22 cellular contexts compared by ENCODE assay signal in genomic region chr2:236964291-236964690, GRCh38.
DNase-seq lines count a peak whose midpoint lies in the region; ATAC-seq and TF ChIP-seq lines count a peak whose summit lies in the region.
"Had no signal": no experiment of that assay in that cellular context is flagged by ENCODE, and none has a peak within 500 bp of the region (broad histone marks: within the 10 kb centered on the region; RNA-seq: fewer than 3 reads in every experiment).

No MANE protein-coding gene starts in this region.

- in situ Hi-C loops in GM13977 (cut with MboI; ENCODE audit: low pct_unique_long_range_greater_than_20kb, low sequenced_read_pairs, unreplicated experiment), result no loop called here

- no peak overlapping the region for H3K27ac ChIP-seq in mesendoderm (ENCODE audit: low read depth, low read length)
- H3K27ac ChIP-seq: C4-2B, hepatocyte, neutrophil, spleen, tibial artery, VCaP had no signal

- DNase-seq in Right ventricle myocardium superior (no peak), left cardiac atrium (no peak), fibroblast of villous mesenchyme (ENCODE audit: low read depth) (peak; percentile 20), mesendoderm (no peak), NCI-H748 (lab: John Stamatoyannopoulos, UW; ENCODE audit: unreplicated experiment) (no peak), GM13977 (ENCODE audit: low spot score) (no peak)
- DNase-seq in stimulated activated naive CD4-positive, alpha-beta T cell (lab: John Stamatoyannopoulos, UW), result no peak
- DNase-seq: activated CD4-positive, alpha-beta T cell treated with anti-CD3 and anti-CD28 coated beads, Interleukin-2, amount 10 ng/mL, durations not matched to agents 24 days and 14 days; activated naive CD8-positive, alpha-beta T cell treated with anti-CD3 and anti-CD28 coated beads, Interleukin-2, amount 10 ng/mL, durations not matched to agents 7 days and 5 days; effector CD4-positive, alpha-beta T cell; GOT3; NCI-H510A treated with DMSO at 0.1 percent for 48 hours; SK-N-SH; spleen; stimulated activated CD4-positive, alpha-beta T cell treated with anti-CD3 and anti-CD28 coated beads, Interleukin-4, amount 100 ng/mL, for 24 hours; stimulated activated naive CD8-positive, alpha-beta T cell treated with anti-CD3 and anti-CD28 coated beads, Interleukin-15, Interleukin-2, amounts not matched to agents 100 U/mL and 50 U/mL, for 24 hours had no signal

- H3K4me3 ChIP-seq in fibroblast of villous mesenchyme (ENCODE audit: low read depth, low read length) (no peak overlapping the region), mesendoderm (ENCODE audit: low read length) (no peak overlapping the region)
- H3K4me3 ChIP-seq: hepatocyte, spleen, tibial artery had no signal

- no peak overlapping the region for H3K4ac ChIP-seq in mesendoderm (ENCODE audit: low read depth, low read length)

- H3K56ac ChIP-seq in mesendoderm (ENCODE audit: low read length), result no peak overlapping the region

- H2BK5ac ChIP-seq in mesendoderm (ENCODE audit: low read length), result no peak overlapping the region

- H2BK120ac ChIP-seq in mesendoderm (ENCODE audit: low read depth, low read length), result no peak overlapping the region

- no peak overlapping the region for H3K23ac ChIP-seq in mesendoderm (ENCODE audit: low read length)

- intact Hi-C loops in Right ventricle myocardium superior (cut with DNase I), result no loop called here
- intact Hi-C loops in left cardiac atrium (cut with DNase I), result no loop called here

- no peaks in the 10 kb centered on the region for H3K79me2 ChIP-seq in mesendoderm (ENCODE audit: control insufficient read depth, insufficient read depth, low read length)
- H3K79me2 ChIP-seq: hepatocyte had no signal

- H2BK15ac ChIP-seq in mesendoderm (replicated peaks; ENCODE audit: low read depth), result no peak overlapping the region

- H4K5ac ChIP-seq in mesendoderm (ENCODE audit: low read length), result no peak overlapping the region

- ATAC-seq in Right ventricle myocardium superior (ENCODE audit: poor library complexity), result peak; percentile 72
- ATAC-seq in left cardiac atrium, result no peak
- no peak for ATAC-seq in SK-N-SH treated with all-trans-retinoic acid at 6 μM for 48 hours
- ATAC-seq: stimulated activated naive CD8-positive, alpha-beta T cell treated with anti-CD3 and anti-CD28 coated beads, Interleukin-15, Interleukin-2, amounts not matched to agents 100 U/mL and 50 U/mL, for 24 hours had no signal

- no peak overlapping the region for H4K8ac ChIP-seq in mesendoderm (ENCODE audit: low read depth, low read length)

- WGBS in mesendoderm (ENCODE audit: extremely low coverage, insufficient coverage, low lambda C conversion rate), result no CpG with 5 or more reads among the region's 5 CpGs

- H3K18ac ChIP-seq in mesendoderm (ENCODE audit: low read length), result no peak overlapping the region

- no peak for TF ChIP-seq CTCF in fibroblast of villous mesenchyme (IDR thresholded peaks at IDR 0.05; ENCODE audit: insufficient read depth, low read depth, low read length)
- no peak for TF ChIP-seq CTCF in GM13977 (IDR thresholded peaks at IDR 0.05; ENCODE audit: extremely low read depth, insufficient read depth, missing control alignments)

- H3K79me1 ChIP-seq in mesendoderm (ENCODE audit: low read length), result no peaks in the 10 kb centered on the region

- H3K27me3 ChIP-seq in mesendoderm (ENCODE audit: insufficient read depth, low read length, poor library complexity), result no peaks in the 10 kb centered on the region
- H3K27me3 ChIP-seq: hepatocyte, neutrophil, spleen, tibial artery had no signal

- no peaks in the 10 kb centered on the region for H3K36me3 ChIP-seq in mesendoderm (ENCODE audit: control insufficient read depth, insufficient read depth, low read length)
- H3K36me3 ChIP-seq: neutrophil, spleen, tibial artery had no signal

- peak overlapping the region; percentile 65 for H2AK5ac ChIP-seq in mesendoderm (ENCODE audit: low read length)

- H3K9ac ChIP-seq in mesendoderm (ENCODE audit: low read length), result no peak overlapping the region
- H3K9ac ChIP-seq: SK-N-SH had no signal

- no peaks in the 10 kb centered on the region for H3K4me1 ChIP-seq in mesendoderm (ENCODE audit: control insufficient read depth, low read depth, low read length)

- H3K4me2 ChIP-seq in mesendoderm (ENCODE audit: low read length), result no peak overlapping the region
- H3K4me2 ChIP-seq: hepatocyte, SK-N-SH had no signal

TF ChIP-seq in SK-N-SH treated with all-trans-retinoic acid at 6 μM for 48 hours, 23 proteins besides CTCF, POLR2A, EP300 and RAD21:
- TF ChIP-seq ZNF8 (CRISPR knock-in tag; IDR thresholded peaks at IDR 0.05), result no peak
- TF ChIP-seq SNAI2 (CRISPR knock-in tag; IDR thresholded peaks at IDR 0.05), result no peak
- no peak for TF ChIP-seq CSRNP3 (CRISPR knock-in tag; IDR thresholded peaks at IDR 0.05)
- no peak for TF ChIP-seq ZNF565 (CRISPR knock-in tag; conservative IDR thresholded peaks at IDR 0.05; ENCODE audit: low read depth)
- TF ChIP-seq CREB5 (CRISPR knock-in tag; IDR thresholded peaks at IDR 0.05; ENCODE audit: low read depth), result no peak
- no peak for TF ChIP-seq PATZ1 (CRISPR knock-in tag; IDR thresholded peaks at IDR 0.05; ENCODE audit: borderline replicate concordance)
- no peak for TF ChIP-seq ISL1 (CRISPR knock-in tag; IDR thresholded peaks at IDR 0.05)
- TF ChIP-seq TCF4 (CRISPR knock-in tag; IDR thresholded peaks at IDR 0.05; ENCODE audit: borderline replicate concordance), result no peak
- TF ChIP-seq ZFP3 (CRISPR knock-in tag; IDR thresholded peaks at IDR 0.05), result no peak
- TF ChIP-seq ZC3H10 (CRISPR knock-in tag; IDR thresholded peaks at IDR 0.05), result no peak
- no peak for TF ChIP-seq ARNTL (CRISPR knock-in tag; IDR thresholded peaks at IDR 0.05; ENCODE audit: borderline replicate concordance, low read depth)
- TF ChIP-seq ZNF70 (CRISPR knock-in tag; IDR thresholded peaks at IDR 0.05), result no peak
- no peak for TF ChIP-seq RARB (CRISPR knock-in tag; IDR thresholded peaks at IDR 0.05)
- no peak for TF ChIP-seq POU6F1 (CRISPR knock-in tag; IDR thresholded peaks at IDR 0.05; ENCODE audit: borderline replicate concordance, low read depth)
- no peak for TF ChIP-seq OSR1 (CRISPR knock-in tag; IDR thresholded peaks at IDR 0.05)
- TF ChIP-seq BACH2 (CRISPR knock-in tag; IDR thresholded peaks at IDR 0.05; ENCODE audit: borderline replicate concordance), result no peak
- no peak for TF ChIP-seq ZFP30 (CRISPR knock-in tag; IDR thresholded peaks at IDR 0.05)
- TF ChIP-seq PPARA (CRISPR knock-in tag; IDR thresholded peaks at IDR 0.05; ENCODE audit: borderline replicate concordance), result no peak
